8 cellular contexts compared by ENCODE assay signal in genomic region chr3:100210777-100211145, GRCh38. TPM values are rescaled to one million over a fixed set of nuclear protein-coding genes. Genes with fewer than 3 reads are reported as not detected.
A peak's percentile ranks its signal among the peaks of the same experiment; 100 is the strongest.
DNase-seq lines count a peak whose midpoint lies in the region; ATAC-seq and TF ChIP-seq lines count a peak whose summit lies in the region.

No MANE protein-coding gene starts in this region.

- H3K36me3 ChIP-seq in Panc1 (ENCODE audit: control insufficient read depth, insufficient read depth, low read length): no peaks in the 10 kb centered on the region
- no peaks in the 10 kb centered on the region for H3K36me3 ChIP-seq in sigmoid colon
- no peaks in the 10 kb centered on the region for H3K36me3 ChIP-seq in PC-9 (ENCODE audit: low read depth)

- peak overlapping the region; percentile 82 for H3K27ac Mint-ChIP-seq in activated CD4-positive, alpha-beta T cell treated with anti-CD3 and anti-CD28 coated beads, Interleukin-2, amount 10 ng/mL, durations not matched to agents 24 days and 14 days
- H3K27ac Mint-ChIP-seq in stimulated activated naive B cell treated with anti-CD40 and anti-IgM and Interleukin-4, amounts not matched to agents 10 μg/mL and 1 μg/mL and 100 μg/mL, for 72 hours: no peak overlapping the region

- H3K4me1 ChIP-seq in Panc1 (ENCODE audit: control insufficient read depth, insufficient read depth, low read length) (no peaks in the 10 kb centered on the region), sigmoid colon (peaks cover 0 to 25% (median 20%) of the 10 kb centered on the region in 4 donors), PC-9 (replicated peaks; ENCODE audit: insufficient read depth) (no peaks in the 10 kb centered on the region)

- no peaks in the 10 kb centered on the region for H4K20me1 ChIP-seq in PC-9 (ENCODE audit: insufficient read depth)

- WGBS in sigmoid colon, 2 donors: 28 to 36% methylated on average over 3 of the region's 3 CpGs

- intact Hi-C loops in activated CD4-positive, alpha-beta T cell treated with anti-CD3 and anti-CD28 coated beads, Interleukin-2, amount 10 ng/mL, durations not matched to agents 24 days and 14 days (cut with micrococcal nuclease): loop anchor here (2.0 to 5.0 kb wide), 3 partner anchors 50 to 393 kb away; partner anchors contain the start of genes CMSS1 and TBC1D23
- intact Hi-C loops in Panc1 (cut with micrococcal nuclease; ENCODE audit: unreplicated experiment): no loop called here
- intact Hi-C loops in sigmoid colon (cut with DNase I): no loop called here
- intact Hi-C loops in PC-9 (cut with micrococcal nuclease; ENCODE audit: unreplicated experiment): no loop called here

- TF ChIP-seq EP300 in sigmoid colon (IDR thresholded peaks at IDR 0.05): peak in 2 of 4 donors; percentile 32 to 63

- H3K27me3 ChIP-seq in Panc1 (ENCODE audit: control insufficient read depth, insufficient read depth, low read length): no peaks in the 10 kb centered on the region
- H3K27me3 ChIP-seq in sigmoid colon: no peaks in the 10 kb centered on the region
- H3K27me3 ChIP-seq in PC-9 (ENCODE audit: insufficient read depth, low read depth): no peaks in the 10 kb centered on the region

- H3K4me3 ChIP-seq in Panc1 (ENCODE audit: low read depth in 2 of 2, low read length in 2 of 2) (no peak overlapping the region), sigmoid colon (no peak overlapping the region), PC-9 (no peak overlapping the region)

- peaks cover 3% of the 10 kb centered on the region for H3K36me3 Mint-ChIP-seq in activated CD4-positive, alpha-beta T cell treated with anti-CD3 and anti-CD28 coated beads, Interleukin-2, amount 10 ng/mL, durations not matched to agents 24 days and 14 days (ENCODE audit: low read depth)
- no peaks in the 10 kb centered on the region for H3K36me3 Mint-ChIP-seq in stimulated activated naive B cell treated with anti-CD40 and anti-IgM and Interleukin-4, amounts not matched to agents 10 μg/mL and 1 μg/mL and 100 μg/mL, for 72 hours

- no peaks in the 10 kb centered on the region for H3K9me3 Mint-ChIP-seq in activated CD4-positive, alpha-beta T cell treated with anti-CD3 and anti-CD28 coated beads, Interleukin-2, amount 10 ng/mL, durations not matched to agents 24 days and 14 days
- no peaks in the 10 kb centered on the region for H3K9me3 Mint-ChIP-seq in stimulated activated naive B cell treated with anti-CD40 and anti-IgM and Interleukin-4, amounts not matched to agents 10 μg/mL and 1 μg/mL and 100 μg/mL, for 72 hours

- H2AFZ ChIP-seq in PC-9: no peak overlapping the region

- no TSS peak for BruUV-seq in Panc1 (replicated peaks; lab: Mats Ljungman, UMichigan)
- no TSS peak for BruUV-seq in PC-9 (replicated peaks; lab: Mats Ljungman, UMichigan)

- no peak for TF ChIP-seq CTCF in Panc1 (IDR thresholded peaks at IDR 0.05)
- TF ChIP-seq CTCF in sigmoid colon (IDR thresholded peaks at IDR 0.05): no peak
- TF ChIP-seq CTCF in PC-9 (conservative IDR thresholded peaks at IDR 0.05): no peak

- H3K27ac ChIP-seq in Panc1 (ENCODE audit: low read length) (no peak overlapping the region), sigmoid colon (peak overlapping the region; percentile 46 to 79 (median 76)), PC-9 (no peak overlapping the region)

- H3K9me3 ChIP-seq in Panc1 (ENCODE audit: control insufficient read depth, insufficient read depth, low read depth, low read length) (no peaks in the 10 kb centered on the region), sigmoid colon (no peaks in the 10 kb centered on the region), PC-9 (ENCODE audit: insufficient read depth, low read depth) (no peaks in the 10 kb centered on the region)

- TF ChIP-seq POLR2A in sigmoid colon (IDR thresholded peaks at IDR 0.05): no peak

- ATAC-seq in Panc1: peak; percentile 26; the same call in 1 of the 2 replicates
- ATAC-seq in stimulated activated naive B cell treated with anti-CD40 and anti-IgM and Interleukin-4, amounts not matched to agents 10 μg/mL and 1 μg/mL and 100 μg/mL, for 72 hours (replicated peaks): no peak

- no peaks in the 10 kb centered on the region for H3K79me2 ChIP-seq in PC-9 (ENCODE audit: low read depth)

- POLR2A ChIA-PET in Panc1 (lab: Charles Lee) (no interaction called here), PC-9 (lab: Charles Lee; ENCODE audit: unreplicated experiment) (no interaction called here)

- no peak overlapping the region for H3K4me2 ChIP-seq in PC-9

- peak; percentile 75 for DNase-seq in activated CD4-positive, alpha-beta T cell treated with anti-CD3 and anti-CD28 coated beads, Interleukin-2, amount 10 ng/mL, durations not matched to agents 24 days and 14 days
- DNase-seq in activated CD4-positive, alpha-beta T cell treated with anti-CD3 and anti-CD28 coated beads, Interleukin-2, amount 50 U/mL, for 1 hour: no peak
- no peak for DNase-seq in Panc1 (ENCODE audit: low read depth, low spot score)
- peak; percentile 82 for DNase-seq in foreskin melanocyte
- DNase-seq in sigmoid colon: no peak
- DNase-seq in G401 (ENCODE audit: low spot score): no peak
- no peak for DNase-seq in PC-9
- no peak for DNase-seq in stimulated activated naive B cell treated with anti-CD40 and anti-IgM and Interleukin-4, amounts not matched to agents 10 μg/mL and 1 μg/mL and 100 μg/mL, for 72 hours

- in situ Hi-C loops in Panc1 (cut with HindIII; ENCODE audit: low pct_unique_long_range_greater_than_20kb, low sequenced_read_pairs) (no loop called here), G401 (cut with HindIII; ENCODE audit: low sequenced_read_pairs) (no loop called here)

- peaks cover 20% of the 10 kb centered on the region for H3K4me1 Mint-ChIP-seq in activated CD4-positive, alpha-beta T cell treated with anti-CD3 and anti-CD28 coated beads, Interleukin-2, amount 10 ng/mL, durations not matched to agents 24 days and 14 days
- H3K4me1 Mint-ChIP-seq in stimulated activated naive B cell treated with anti-CD40 and anti-IgM and Interleukin-4, amounts not matched to agents 10 μg/mL and 1 μg/mL and 100 μg/mL, for 72 hours: peaks cover 7 to 11% of the 10 kb centered on the region in 2 donors

- no peaks in the 10 kb centered on the region for H3F3A ChIP-seq in PC-9 (ENCODE audit: insufficient read depth, low read depth)

- CTCF ChIA-PET in Panc1 (lab: Charles Lee): no interaction called here
- CTCF ChIA-PET in PC-9 (lab: Charles Lee): no interaction called here

- no peaks in the 10 kb centered on the region; the same call in 1 of the 2 replicates for H3K9me2 ChIP-seq in PC-9 (ENCODE audit: insufficient read depth)

- peaks cover 3% of the 10 kb centered on the region for H3K27me3 Mint-ChIP-seq in activated CD4-positive, alpha-beta T cell treated with anti-CD3 and anti-CD28 coated beads, Interleukin-2, amount 10 ng/mL, durations not matched to agents 24 days and 14 days
- H3K27me3 Mint-ChIP-seq in stimulated activated naive B cell treated with anti-CD40 and anti-IgM and Interleukin-4, amounts not matched to agents 10 μg/mL and 1 μg/mL and 100 μg/mL, for 72 hours: no peaks in the 10 kb centered on the region

- no peak overlapping the region for H3K4me3 Mint-ChIP-seq in activated CD4-positive, alpha-beta T cell treated with anti-CD3 and anti-CD28 coated beads, Interleukin-2, amount 10 ng/mL, durations not matched to agents 24 days and 14 days
- no peak overlapping the region for H3K4me3 Mint-ChIP-seq in stimulated activated naive B cell treated with anti-CD40 and anti-IgM and Interleukin-4, amounts not matched to agents 10 μg/mL and 1 μg/mL and 100 μg/mL, for 72 hours

RNA-seq across cellular contexts. Expression of gene TBC1D23, which starts 50.0 kb away (rescaled TPM):
- total RNA-seq in activated CD4-positive, alpha-beta T cell treated with anti-CD3 and anti-CD28 coated beads, Interleukin-2, amount 10 ng/mL, durations not matched to agents 24 days and 14 days: 17.6 and 19.4 TPM in 2 replicates
- total RNA-seq in Panc1 (2021; ENCODE audit: unreplicated experiment) (39.4 TPM), sigmoid colon (10 to 100 TPM; 31.3 to 34.9 (median 32.7) TPM), PC-9 (2021) (68.0 and 68.7 TPM in 2 replicates)
- 11.7 TPM for polyA plus RNA-seq in Panc1 (2012; ENCODE audit: insufficient read length)
- 10 to 100 TPM; 16.0 to 28.9 (median 18.0) TPM for polyA plus RNA-seq in sigmoid colon
- total RNA-seq in G401 (2014; rRNA removed; shearing (Covaris generic)): 15.5 and 28.4 TPM in 2 replicates

Comparison
In these comparisons a context has a peak if more than half of its experiments do, and no peak if none do; other contexts are left out.
1. DNase-seq: peak in activated CD4-positive, alpha-beta T cell treated with anti-CD3 and anti-CD28 coated beads, Interleukin-2, amount 10 ng/mL, durations not matched to agents 24 days and 14 days (single experiment) and foreskin melanocyte (single experiment); none in activated CD4-positive, alpha-beta T cell treated with anti-CD3 and anti-CD28 coated beads, Interleukin-2, amount 50 U/mL, for 1 hour (single experiment), Panc1 (single experiment), sigmoid colon (single experiment), G401 (single experiment), PC-9 (0 of 2) and stimulated activated naive B cell treated with anti-CD40 and anti-IgM and Interleukin-4, amounts not matched to agents 10 μg/mL and 1 μg/mL and 100 μg/mL, for 72 hours (single experiment).
2. H3K27ac ChIP-seq: peak in sigmoid colon (4 of 4); none in Panc1 (single experiment) and PC-9 (single experiment).